Comparison of ENCODE assay signal across 33 cellular contexts in the genomic region with DNA sequence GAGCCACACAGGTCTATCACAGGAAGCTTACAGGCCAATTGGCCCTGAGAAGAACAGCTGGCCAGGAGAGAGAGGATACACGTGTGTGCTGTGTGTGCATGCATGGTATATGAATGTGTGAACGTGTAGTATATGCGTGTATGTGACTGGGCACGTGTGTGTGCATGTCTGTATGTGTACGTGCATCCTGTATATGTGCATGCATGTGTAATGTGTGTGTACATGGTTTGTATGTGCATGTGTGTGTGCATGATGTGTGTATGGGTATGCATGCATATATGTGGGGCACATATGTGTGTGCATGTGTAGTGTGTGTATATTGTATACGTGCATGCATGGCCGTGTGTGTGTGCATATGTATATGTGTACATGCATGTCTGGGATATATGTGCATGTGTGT. TPM values are rescaled to one million over a fixed set of nuclear protein-coding genes. Genes with fewer than 3 reads are reported as not detected.
"Had no signal": no experiment of that assay in that cellular context is flagged by ENCODE, and none has a peak within 500 bp of the region (broad histone marks: within the 10 kb centered on the region; RNA-seq: fewer than 3 reads in every experiment).

No MANE protein-coding gene starts in this region.

- H3K4me1 ChIP-seq: ascending aorta, Peyer's patch, SJSA1 had no signal

- H3K27ac ChIP-seq: ascending aorta, cardiac muscle cell, Peyer's patch, SJSA1 had no signal

- H3K27me3 Mint-ChIP-seq: activated B cell treated with CpG ODN at 0.5 μM for 24 hours; activated CD4-positive, alpha-beta memory T cell treated with anti-CD3 and anti-CD28 coated beads for 36 hours; activated CD4-positive, alpha-beta T cell treated with anti-CD3 and anti-CD28 coated beads, Interleukin-2, amount 10 ng/mL, durations not matched to agents 24 days and 14 days; activated naive CD8-positive, alpha-beta T cell treated with anti-CD3 and anti-CD28 coated beads, Interleukin-2, amount 50 U/mL, for 24 hours; brain; T-helper 17 cell had no signal

- H3K4me1 Mint-ChIP-seq: activated B cell treated with CpG ODN at 0.5 μM for 24 hours; activated naive CD8-positive, alpha-beta T cell treated with anti-CD3 and anti-CD28 coated beads, Interleukin-2, amount 50 U/mL, for 24 hours; brain; T-helper 17 cell had no signal

- DNase-seq: activated B cell treated with CpG ODN at 0.5 μM for 24 hours; activated CD4-positive, alpha-beta memory T cell treated with anti-CD3 and anti-CD28 coated beads for 36 hours; activated CD4-positive, alpha-beta T cell treated with anti-CD3 and anti-CD28 coated beads for 1 hour; activated CD4-positive, alpha-beta T cell treated with anti-CD3 and anti-CD28 coated beads, Interleukin-2, amount 10 ng/mL, durations not matched to agents 24 days and 14 days; activated CD8-positive, alpha-beta memory T cell treated with anti-CD3 and anti-CD28 coated beads for 24 hours; activated effector memory CD4-positive, alpha-beta T cell treated with anti-CD3 and anti-CD28 coated beads, Interleukin-2, amount 50 U/mL, for 16 hours; activated naive CD4-positive, alpha-beta T cell treated with Interleukin-2 at 50 U/mL for 16 hours; activated naive CD8-positive, alpha-beta T cell treated with anti-CD3 and anti-CD28 coated beads, Interleukin-2, amount 50 U/mL, for 24 hours; activated T-cell treated with anti-CD3 and anti-CD28 coated beads, Interleukin-2, amount 50 U/mL, for 4 hours; amniotic stem cell; cerebellar nuclear complex; MG63; MV-4-11; NCI-H1092 treated with DMSO at 0.1 percent for 48 hours; NCI-H1417 treated with DMSO at 0.1 percent for 48 hours; NCI-H1694; NCI-H2029; NCI-H2107; NCI-H2171 treated with DMSO at 0.1 percent for 48 hours; NCI-H226; NCI-H526; NCI-H774; NK-92 treated with Interleukin-12 subunit alpha and Interleukin-12 subunit beta, amount 100 ng/mL, for 24 hours; Peyer's patch; SHP77; T-helper 17 cell; T-helper 9 cell had no signal

- H3K36me3 Mint-ChIP-seq: activated CD4-positive, alpha-beta memory T cell treated with anti-CD3 and anti-CD28 coated beads for 36 hours; activated naive CD4-positive, alpha-beta T cell treated with anti-CD3 and anti-CD28 coated beads, Interleukin-2, amount 50 U/mL, for 72 hours; brain had no signal

- H3K9me3 Mint-ChIP-seq: activated B cell treated with CpG ODN at 0.5 μM for 24 hours; activated CD4-positive, alpha-beta memory T cell treated with anti-CD3 and anti-CD28 coated beads for 36 hours; activated CD4-positive, alpha-beta T cell treated with anti-CD3 and anti-CD28 coated beads, Interleukin-2, amount 10 ng/mL, durations not matched to agents 24 days and 14 days; activated naive CD4-positive, alpha-beta T cell treated with anti-CD3 and anti-CD28 coated beads, Interleukin-2, amount 50 U/mL, for 72 hours; activated naive CD8-positive, alpha-beta T cell treated with anti-CD3 and anti-CD28 coated beads, Interleukin-2, amount 50 U/mL, for 24 hours; activated T-cell treated with anti-CD3 and anti-CD28 coated beads, Interleukin-2, amount 50 U/mL, for 4 hours; brain had no signal

- H3K27me3 ChIP-seq: ascending aorta, cardiac muscle cell, MG63, Peyer's patch, SJSA1 had no signal

- H3K27ac Mint-ChIP-seq: activated B cell treated with CpG ODN at 0.5 μM for 24 hours; activated CD4-positive, alpha-beta memory T cell treated with anti-CD3 and anti-CD28 coated beads for 36 hours; activated CD4-positive, alpha-beta T cell treated with anti-CD3 and anti-CD28 coated beads, Interleukin-2, amount 10 ng/mL, durations not matched to agents 24 days and 14 days; activated naive CD4-positive, alpha-beta T cell treated with anti-CD3 and anti-CD28 coated beads, Interleukin-2, amount 50 U/mL, for 72 hours; activated naive CD8-positive, alpha-beta T cell treated with anti-CD3 and anti-CD28 coated beads, Interleukin-2, amount 50 U/mL, for 24 hours; T-helper 17 cell had no signal

- H3K4me3 ChIP-seq: ascending aorta, cardiac muscle cell, MG63, Peyer's patch, SJSA1 had no signal

- H3K4me3 Mint-ChIP-seq: activated B cell treated with CpG ODN at 0.5 μM for 24 hours; activated CD4-positive, alpha-beta memory T cell treated with anti-CD3 and anti-CD28 coated beads for 36 hours; activated CD4-positive, alpha-beta T cell treated with anti-CD3 and anti-CD28 coated beads, Interleukin-2, amount 10 ng/mL, durations not matched to agents 24 days and 14 days; activated naive CD8-positive, alpha-beta T cell treated with anti-CD3 and anti-CD28 coated beads, Interleukin-2, amount 50 U/mL, for 24 hours; activated T-cell treated with anti-CD3 and anti-CD28 coated beads, Interleukin-2, amount 50 U/mL, for 4 hours; brain; T-helper 17 cell had no signal

- H3K9me3 ChIP-seq: ascending aorta, MG63, Peyer's patch, SJSA1 had no signal

RNA-seq across cellular contexts. Expression of gene FCN2, which starts 57.0 kb away (rescaled TPM):
- total RNA-seq: activated B cell treated with CpG ODN at 0.5 μM for 24 hours; activated CD4-positive, alpha-beta memory T cell treated with anti-CD3 and anti-CD28 coated beads for 36 hours; activated CD4-positive, alpha-beta T cell treated with anti-CD3 and anti-CD28 coated beads, Interleukin-2, amount 10 ng/mL, durations not matched to agents 24 days and 14 days; activated naive CD4-positive, alpha-beta T cell treated with anti-CD3 and anti-CD28 coated beads, Interleukin-2, amount 50 U/mL, for 72 hours; activated T-cell treated with anti-CD3 and anti-CD28 coated beads, Interleukin-2, amount 50 U/mL, for 4 hours; ascending aorta; cardiac muscle cell; NCI-H460; Peyer's patch; SJSA1; T-helper 17 cell had no signal
- polyA plus RNA-seq: cardiac muscle cell had no signal
